In genomic region chr1:94690033-94690712, GRCh38 we compare ENCODE assay signal across 25 cellular contexts.
DNase-seq lines count a peak whose midpoint lies in the region; ATAC-seq and TF ChIP-seq lines count a peak whose summit lies in the region.
"Had no signal": no experiment of that assay in that cellular context is flagged by ENCODE, and none has a peak within 500 bp of the region (broad histone marks: within the 10 kb centered on the region; RNA-seq: fewer than 3 reads in every experiment).

No MANE protein-coding gene starts in this region.

- H3K4me1 Mint-ChIP-seq in chondrocyte (ENCODE audit: low read depth), result no peaks in the 10 kb centered on the region
- H3K4me1 Mint-ChIP-seq in stimulated activated effector memory CD8-positive, alpha-beta T cell treated with anti-CD3 and anti-CD28 coated beads, Interleukin-12 subunit alpha, Interleukin-12 subunit beta, amount 100 ng/mL, for 72 hours, result peaks cover 9% of the 10 kb centered on the region
- H3K4me1 Mint-ChIP-seq: activated naive CD8-positive, alpha-beta T cell treated with anti-CD3 and anti-CD28 coated beads, Interleukin-2, amount 50 U/mL, for 24 hours; IgD-negative memory B cell had no signal

- H4K20me1 ChIP-seq in MM.1S (ENCODE audit: insufficient read depth, low read length), result no peaks in the 10 kb centered on the region

- H3K9ac ChIP-seq in MM.1S (ENCODE audit: low read length), result no peak overlapping the region

- intact Hi-C loops in sciatic nerve (cut with DNase I), result no loop called here

- H3F3A ChIP-seq in MM.1S (ENCODE audit: insufficient read depth, low read length), result no peaks in the 10 kb centered on the region

- H3K9me3 Mint-ChIP-seq in chondrocyte (ENCODE audit: low read depth), result no peaks in the 10 kb centered on the region
- no peaks in the 10 kb centered on the region for H3K9me3 Mint-ChIP-seq in stimulated activated effector memory CD8-positive, alpha-beta T cell treated with anti-CD3 and anti-CD28 coated beads, Interleukin-12 subunit alpha, Interleukin-12 subunit beta, amount 100 ng/mL, for 72 hours
- H3K9me3 Mint-ChIP-seq: activated CD4-positive, alpha-beta T cell treated with anti-CD3 and anti-CD28 coated beads, Interleukin-2, amount 10 ng/mL, durations not matched to agents 24 days and 14 days; activated T-cell treated with anti-CD3 and anti-CD28 coated beads, Interleukin-2, amount 50 U/mL, for 24 hours; nephron had no signal

- H3K36me3 ChIP-seq in MM.1S (replicated peaks; ENCODE audit: insufficient read depth, low read length), result no peaks in the 10 kb centered on the region
- H3K36me3 ChIP-seq: heart right ventricle, thoracic aorta had no signal

- peaks cover 2% of the 10 kb centered on the region for H3K36me3 Mint-ChIP-seq in chondrocyte (ENCODE audit: low read depth)
- no peaks in the 10 kb centered on the region for H3K36me3 Mint-ChIP-seq in stimulated activated effector memory CD8-positive, alpha-beta T cell treated with anti-CD3 and anti-CD28 coated beads, Interleukin-12 subunit alpha, Interleukin-12 subunit beta, amount 100 ng/mL, for 72 hours
- H3K36me3 Mint-ChIP-seq: IgD-negative memory B cell had no signal

- no peak overlapping the region for H2AFZ ChIP-seq in MM.1S (ENCODE audit: low read length)

- TF ChIP-seq CTCF in AG09309 (IDR thresholded peaks at IDR 0.05; ENCODE audit: control insufficient read depth, insufficient read depth, low read depth, low read length, missing control alignments), result no peak
- no peak for TF ChIP-seq CTCF in chondrocyte (IDR thresholded peaks at IDR 0.05)
- no peak for TF ChIP-seq CTCF in MM.1S (IDR thresholded peaks at IDR 0.05; ENCODE audit: low read length)

- H3K27ac ChIP-seq in MM.1S (ENCODE audit: low read length), result no peak overlapping the region
- H3K27ac ChIP-seq: RWPE1 had no signal

- peak; percentile 88 for ATAC-seq in sciatic nerve
- ATAC-seq in stimulated activated effector memory CD8-positive, alpha-beta T cell treated with anti-CD3 and anti-CD28 coated beads, Interleukin-12 subunit alpha, Interleukin-12 subunit beta, amount 100 ng/mL, for 72 hours, result no peak
- ATAC-seq: activated naive CD8-positive, alpha-beta T cell treated with anti-CD3 and anti-CD28 coated beads, Interleukin-2, amount 50 U/mL, for 24 hours; GM12878; left lobe of liver had no signal

- no peak overlapping the region for H3K27ac Mint-ChIP-seq in chondrocyte (ENCODE audit: unreplicated experiment)
- H3K27ac Mint-ChIP-seq in stimulated activated effector memory CD8-positive, alpha-beta T cell treated with anti-CD3 and anti-CD28 coated beads, Interleukin-12 subunit alpha, Interleukin-12 subunit beta, amount 100 ng/mL, for 72 hours, result no peak overlapping the region
- H3K27ac Mint-ChIP-seq: activated CD4-positive, alpha-beta T cell treated with anti-CD3 and anti-CD28 coated beads, Interleukin-2, amount 10 ng/mL, durations not matched to agents 24 days and 14 days; activated naive CD8-positive, alpha-beta T cell treated with anti-CD3 and anti-CD28 coated beads, Interleukin-2, amount 50 U/mL, for 24 hours; activated T-cell treated with anti-CD3 and anti-CD28 coated beads, Interleukin-2, amount 50 U/mL, for 24 hours; IgD-negative memory B cell; nephron had no signal

- H3K27me3 ChIP-seq in MM.1S (replicated peaks; ENCODE audit: insufficient read depth, low read length), result no peaks in the 10 kb centered on the region
- H3K27me3 ChIP-seq: heart right ventricle had no signal

- no peaks in the 10 kb centered on the region for H3K9me2 ChIP-seq in MM.1S (replicated peaks; ENCODE audit: insufficient read depth, low read length)

- H3K4me2 ChIP-seq in MM.1S (ENCODE audit: low read depth, low read length), result no peak overlapping the region

- H3K4me3 ChIP-seq in AG09309 (ENCODE audit: control insufficient read depth, low read depth, low read length), result no peak overlapping the region
- no peak overlapping the region for H3K4me3 ChIP-seq in MM.1S (ENCODE audit: low read length)
- H3K4me3 ChIP-seq: GM12878, heart right ventricle, thoracic aorta had no signal

- H3K4me3 Mint-ChIP-seq in chondrocyte (ENCODE audit: unreplicated experiment), result no peak overlapping the region
- H3K4me3 Mint-ChIP-seq in stimulated activated effector memory CD8-positive, alpha-beta T cell treated with anti-CD3 and anti-CD28 coated beads, Interleukin-12 subunit alpha, Interleukin-12 subunit beta, amount 100 ng/mL, for 72 hours, result no peak overlapping the region
- H3K4me3 Mint-ChIP-seq: activated CD4-positive, alpha-beta T cell treated with anti-CD3 and anti-CD28 coated beads, Interleukin-2, amount 10 ng/mL, durations not matched to agents 24 days and 14 days; activated naive CD8-positive, alpha-beta T cell treated with anti-CD3 and anti-CD28 coated beads, Interleukin-2, amount 50 U/mL, for 24 hours; activated T-cell treated with anti-CD3 and anti-CD28 coated beads, Interleukin-2, amount 50 U/mL, for 24 hours; IgD-negative memory B cell; nephron had no signal

- no peaks in the 10 kb centered on the region for H3K4me1 ChIP-seq in MM.1S (ENCODE audit: low read length)

- no peaks in the 10 kb centered on the region for H3K79me2 ChIP-seq in MM.1S (ENCODE audit: low read length)

- DNase-seq in AG09309 (ENCODE audit: low read depth), result peak; percentile 93
- DNase-seq in RPMI7951 (ENCODE audit: low read depth), result peak; percentile 67
- peak; percentile 73 for DNase-seq in fibroblast of the conjunctiva (ENCODE audit: low read depth)
- no peak for DNase-seq in sciatic nerve (ENCODE audit: low spot score)
- DNase-seq in chondrocyte (ENCODE audit: low spot score), result no peak
- DNase-seq in amniotic stem cell (lab: John Stamatoyannopoulos, UW), result no peak
- DNase-seq in MM.1S, result no peak
- DNase-seq in stimulated activated effector memory CD8-positive, alpha-beta T cell treated with anti-CD3 and anti-CD28 coated beads, Interleukin-12 subunit alpha, Interleukin-12 subunit beta, amount 100 ng/mL, for 72 hours (ENCODE audit: low spot score in 2 of 2), result no peak
- DNase-seq: activated CD4-positive, alpha-beta T cell treated with anti-CD3 and anti-CD28 coated beads, Interleukin-2, amount 10 ng/mL, durations not matched to agents 24 days and 14 days; activated naive CD8-positive, alpha-beta T cell treated with anti-CD3 and anti-CD28 coated beads, Interleukin-2, amount 50 U/mL, for 24 hours; activated T-cell treated with anti-CD3 and anti-CD28 coated beads, Interleukin-2, amount 50 U/mL, for 24 hours; C1 segment of cervical spinal cord; DMS79 treated with DMSO at 0.1 percent for 48 hours; effector CD4-positive, alpha-beta T cell; heart right ventricle; NCI-H1436; NCI-H524; small intestine; T-helper 9 cell had no signal

- no peaks in the 10 kb centered on the region for H3K9me3 ChIP-seq in MM.1S (replicated peaks; ENCODE audit: insufficient read depth, low read length)
- H3K9me3 ChIP-seq: thoracic aorta had no signal

- no peaks in the 10 kb centered on the region for H3K27me3 Mint-ChIP-seq in chondrocyte (ENCODE audit: low read depth)

Comparison
In these comparisons a context has a peak if more than half of its experiments do, and no peak if none do; other contexts are left out.
1. DNase-seq: peak in AG09309 (single experiment), RPMI7951 (single experiment) and fibroblast of the conjunctiva (single experiment); none in sciatic nerve (single experiment), chondrocyte (single experiment), amniotic stem cell (single experiment), MM.1S (single experiment) and stimulated activated effector memory CD8-positive, alpha-beta T cell treated with anti-CD3 and anti-CD28 coated beads, Interleukin-12 subunit alpha, Interleukin-12 subunit beta, amount 100 ng/mL, for 72 hours (0 of 2).